Comparison of ENCODE assay signal across 8 cellular contexts in the genomic region with DNA sequence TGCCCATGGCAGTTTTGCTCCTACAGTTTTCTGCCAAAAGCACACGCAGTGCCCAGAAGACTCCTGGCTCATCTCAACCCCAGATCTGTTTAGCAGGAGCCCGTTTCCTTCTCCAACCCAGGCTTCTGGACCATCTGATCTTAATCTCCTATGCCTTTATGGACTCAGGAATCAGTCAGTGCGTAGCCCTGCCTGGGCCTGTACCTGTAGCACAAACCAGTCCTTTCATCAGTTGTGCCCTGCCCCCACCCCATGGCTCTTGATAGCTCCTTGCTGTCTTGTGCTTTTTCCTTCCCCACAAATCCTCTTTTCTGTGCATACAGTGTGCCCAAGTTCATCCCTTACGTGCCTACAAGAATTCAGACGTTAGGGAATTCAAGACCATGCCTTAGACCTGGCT. TPM values are rescaled to one million over a fixed set of nuclear protein-coding genes. Genes with fewer than 3 reads are reported as not detected.
DNase-seq lines count a peak whose midpoint lies in the region; ATAC-seq and TF ChIP-seq lines count a peak whose summit lies in the region.

No MANE protein-coding gene starts in this region.

- peaks cover 17% of the 10 kb centered on the region for H3K79me2 ChIP-seq in OCI-LY1 (ENCODE audit: insufficient read depth, low read length)

- peaks cover 32% of the 10 kb centered on the region for H3K4me1 ChIP-seq in CD8-positive, alpha-beta memory T cell (ENCODE audit: insufficient read depth, low read length)
- peaks cover 8% of the 10 kb centered on the region for H3K4me1 ChIP-seq in OCI-LY1 (ENCODE audit: insufficient read depth, low read length, severe bottlenecking)
- H3K4me1 ChIP-seq in endocrine pancreas (ENCODE audit: control insufficient read depth, insufficient read depth, low read length): peaks cover 7% of the 10 kb centered on the region
- peaks cover 35 to 37% of the 10 kb centered on the region in 2 experiments for H3K4me1 ChIP-seq in neutrophil (ENCODE audit: control insufficient read depth in 1 of 2, insufficient read depth in 1 of 2, low read depth in 1 of 2, low read length in 1 of 2)

- H2AFZ ChIP-seq in OCI-LY1 (ENCODE audit: low read length): no peak overlapping the region

- CTCF ChIA-PET in CD8-positive, alpha-beta memory T cell (lab: Charles Lee): no interaction called here

- POLR2A ChIA-PET in CD8-positive, alpha-beta memory T cell (lab: Charles Lee): interaction anchor here (2.0 kb wide), 1 partner anchor 212 kb away, joined by 6 read pairs; a partner anchor contains a TSS

- H3K4me2 ChIP-seq in OCI-LY1 (ENCODE audit: low read length): peak overlapping the region; percentile 80

- H3K9me2 ChIP-seq in OCI-LY1 (ENCODE audit: low read depth, low read length): no peaks in the 10 kb centered on the region

- H3K9ac ChIP-seq in OCI-LY1 (ENCODE audit: low read length): peak overlapping the region; percentile 77; the same call in 1 of the 2 replicates
- H3K9ac ChIP-seq in endocrine pancreas (ENCODE audit: control insufficient read depth, insufficient read depth, low read length): peak overlapping the region; percentile 92

- DNase-seq in CD8-positive, alpha-beta memory T cell: no peak
- DNase-seq in ureter (ENCODE audit: low spot score) (no peak), islet precursor cell (no peak), AG20443 (ENCODE audit: low spot score) (no peak)

- peaks cover 0 to 6% of the 10 kb centered on the region in 2 donors for H3K27me3 Mint-ChIP-seq in CD8-positive, alpha-beta memory T cell

- H3K9me3 Mint-ChIP-seq in CD8-positive, alpha-beta memory T cell: peaks cover 28 to 74% (median 63%) of the 10 kb centered on the region in 5 donors

- no peak for ATAC-seq in HG03280 (IDR thresholded peaks at IDR 0.05; ENCODE audit: unreplicated experiment)

- peak overlapping the region; percentile 92 for H3K4me3 ChIP-seq in CD8-positive, alpha-beta memory T cell (ENCODE audit: low read length)
- H3K4me3 ChIP-seq in OCI-LY1 (ENCODE audit: low read depth, low read length, poor library complexity, severe bottlenecking) (peak overlapping the region; percentile 97), endocrine pancreas (ENCODE audit: control insufficient read depth, insufficient read depth, low read length) (peak overlapping the region; percentile 68), neutrophil (ENCODE audit: low read depth in 1 of 2, low read length in 1 of 2) (peak overlapping the region; percentile 80 to 94)

- peaks cover 3% of the 10 kb centered on the region for H3K9me3 ChIP-seq in CD8-positive, alpha-beta memory T cell (ENCODE audit: low read length)
- no peaks in the 10 kb centered on the region for H3K9me3 ChIP-seq in OCI-LY1 (ENCODE audit: low read length)
- H3K9me3 ChIP-seq in endocrine pancreas (ENCODE audit: control insufficient read depth, low read length): no peaks in the 10 kb centered on the region
- no peaks in the 10 kb centered on the region for H3K9me3 ChIP-seq in neutrophil

- TF ChIP-seq CTCF in OCI-LY1 (IDR thresholded peaks at IDR 0.05; ENCODE audit: low read length): no peak
- no peak for TF ChIP-seq CTCF in neutrophil (IDR thresholded peaks at IDR 0.05)

- H3F3A ChIP-seq in OCI-LY1 (ENCODE audit: insufficient read depth, low read length): no peaks in the 10 kb centered on the region

- peak overlapping the region; percentile 94 to 100 (median 99) for H3K4me3 Mint-ChIP-seq in CD8-positive, alpha-beta memory T cell

- H3K27me3 ChIP-seq in CD8-positive, alpha-beta memory T cell (ENCODE audit: insufficient read depth, low read length, poor library complexity, severe bottlenecking): no peaks in the 10 kb centered on the region
- no peaks in the 10 kb centered on the region for H3K27me3 ChIP-seq in OCI-LY1 (ENCODE audit: insufficient read depth, low read length)
- H3K27me3 ChIP-seq in endocrine pancreas (ENCODE audit: control insufficient read depth, insufficient read depth, low read length): no peaks in the 10 kb centered on the region
- H3K27me3 ChIP-seq in neutrophil: no peaks in the 10 kb centered on the region

- H3K4me1 Mint-ChIP-seq in CD8-positive, alpha-beta memory T cell: peaks cover 46 to 59% (median 51%) of the 10 kb centered on the region in 3 donors

- H3K36me3 ChIP-seq in CD8-positive, alpha-beta memory T cell (ENCODE audit: insufficient read depth, low read length): peaks cover 20% of the 10 kb centered on the region
- peaks cover 16% of the 10 kb centered on the region for H3K36me3 ChIP-seq in OCI-LY1 (ENCODE audit: insufficient read depth, low read length)
- peaks cover 4% of the 10 kb centered on the region for H3K36me3 ChIP-seq in endocrine pancreas (ENCODE audit: control insufficient read depth, insufficient read depth, low read length)
- peaks cover 7% of the 10 kb centered on the region for H3K36me3 ChIP-seq in neutrophil

- peaks cover 13 to 71% (median 60%) of the 10 kb centered on the region in 3 donors for H3K36me3 Mint-ChIP-seq in CD8-positive, alpha-beta memory T cell

- H4K20me1 ChIP-seq in OCI-LY1 (ENCODE audit: insufficient read depth, low read length): no peaks in the 10 kb centered on the region

- H3K27ac ChIP-seq in CD8-positive, alpha-beta memory T cell (ENCODE audit: low read depth, low read length): peak overlapping the region; percentile 78
- H3K27ac ChIP-seq in OCI-LY1 (ENCODE audit: low read depth, low read length, poor library complexity, severe bottlenecking) (no peak overlapping the region), neutrophil (peak overlapping the region; percentile 80)

- peak overlapping the region in 5 of 8 donors; percentile 24 to 98 (median 47) for H3K27ac Mint-ChIP-seq in CD8-positive, alpha-beta memory T cell

RNA-seq across cellular contexts. Expression of a gene that starts 1.5 kb away (rescaled TPM):
- total RNA-seq in CD8-positive, alpha-beta memory T cell: 10 to 100 TPM; 10.0 to 10.7 TPM
- polyA plus RNA-seq in CD8-positive, alpha-beta memory T cell: 5.8 TPM
- 15.1 TPM for total RNA-seq in ureter
